ENCODE assay signal across 23 cellular contexts in the genomic region with DNA sequence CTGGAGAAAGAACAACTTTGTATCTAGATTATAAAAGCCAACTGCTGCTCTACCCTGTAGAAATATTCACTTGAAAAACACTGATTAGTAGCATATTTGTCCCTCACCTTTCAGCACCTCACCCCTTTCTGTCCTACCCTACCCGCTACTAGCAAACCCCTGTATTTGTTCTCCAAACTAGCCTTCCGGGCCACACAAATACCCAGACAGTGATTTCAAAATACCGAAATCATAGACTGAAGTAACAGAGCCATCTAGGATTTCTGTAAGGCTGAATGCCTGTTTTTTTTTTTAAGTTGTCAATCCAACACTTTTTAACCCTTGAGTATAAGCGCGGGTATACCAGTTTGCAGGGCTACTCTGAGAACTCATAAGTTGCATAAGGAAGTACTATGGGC. TPM values are rescaled to one million over a fixed set of nuclear protein-coding genes. Genes with fewer than 3 reads are reported as not detected.
"Had no signal": no experiment of that assay in that cellular context is flagged by ENCODE, and none has a peak within 500 bp of the region (broad histone marks: within the 10 kb centered on the region; RNA-seq: fewer than 3 reads in every experiment).

No MANE protein-coding gene starts in this region.

- DNase-seq: activated CD4-positive, alpha-beta T cell treated with anti-CD3 and anti-CD28 coated beads for 48 hours; activated CD4-positive, CD25-positive, alpha-beta regulatory T cell; activated CD8-positive, alpha-beta T cell treated with anti-CD3 and anti-CD28 coated beads for 36 hours; activated naive CD4-positive, alpha-beta T cell treated with Interleukin-2 at 50 U/mL for 16 hours; activated naive CD8-positive, alpha-beta T cell treated with anti-CD3 and anti-CD28 coated beads, Interleukin-2, amount 50 U/mL, for 24 hours; activated T-cell treated with anti-CD3 and anti-CD28 coated beads, Interleukin-2, amount 50 U/mL, for 1 hour; aorta; effector CD8-positive, alpha-beta T cell; esophagus squamous epithelium; hippocampal formation; islet precursor cell; stimulated activated CD4-positive, alpha-beta T cell treated with anti-CD3 and anti-CD28 coated beads, Interleukin-2, amount 100 ng/mL, for 24 hours; stimulated activated naive CD8-positive, alpha-beta T cell treated with anti-CD3 and anti-CD28 coated beads, Interleukin-15, Interleukin-2, amounts not matched to agents 100 U/mL and 50 U/mL, for 24 hours; T-cell had no signal

- H3K36me3 ChIP-seq: esophagus squamous epithelium, ovary, suprapubic skin had no signal

- H3K4me3 ChIP-seq: ovary had no signal

- H3K27ac ChIP-seq: ovary, suprapubic skin had no signal

- H3K4me1 Mint-ChIP-seq: activated naive CD8-positive, alpha-beta T cell treated with anti-CD3 and anti-CD28 coated beads, Interleukin-2, amount 50 U/mL, for 24 hours had no signal

- H3K27me3 ChIP-seq: esophagus squamous epithelium, ovary, suprapubic skin had no signal

- ATAC-seq: activated CD8-positive, alpha-beta T cell treated with anti-CD3 and anti-CD28 coated beads for 36 hours; activated naive CD8-positive, alpha-beta T cell treated with anti-CD3 and anti-CD28 coated beads, Interleukin-2, amount 50 U/mL, for 24 hours; stimulated activated naive CD8-positive, alpha-beta T cell treated with anti-CD3 and anti-CD28 coated beads, Interleukin-15, Interleukin-2, amounts not matched to agents 100 U/mL and 50 U/mL, for 24 hours; T-cell had no signal

- H3K9me3 ChIP-seq: esophagus squamous epithelium, ovary, suprapubic skin had no signal

- H3K27ac Mint-ChIP-seq: activated CD8-positive, alpha-beta T cell treated with anti-CD3 and anti-CD28 coated beads for 36 hours; activated naive CD8-positive, alpha-beta T cell treated with anti-CD3 and anti-CD28 coated beads, Interleukin-2, amount 50 U/mL, for 24 hours; activated T-helper 2 cell treated with anti-CD3 and anti-CD28 coated beads, Interferon-gamma antibody, Interleukin-2, Interleukin-4, amounts not matched to agents 10 μg/mL and 5 μg/mL and 100 μg/mL, durations not matched to agents 14 hours and 24 hours and 36 hours; T-cell; type B pancreatic cell had no signal

- H3K4me3 Mint-ChIP-seq: activated CD8-positive, alpha-beta T cell treated with anti-CD3 and anti-CD28 coated beads for 36 hours; activated naive CD8-positive, alpha-beta T cell treated with anti-CD3 and anti-CD28 coated beads, Interleukin-2, amount 50 U/mL, for 24 hours; neural crest cell; T-cell; type B pancreatic cell had no signal

- H3K9me3 Mint-ChIP-seq: activated CD8-positive, alpha-beta T cell treated with anti-CD3 and anti-CD28 coated beads for 36 hours; activated naive CD8-positive, alpha-beta T cell treated with anti-CD3 and anti-CD28 coated beads, Interleukin-2, amount 50 U/mL, for 24 hours; activated T-helper 2 cell treated with anti-CD3 and anti-CD28 coated beads, Interferon-gamma antibody, Interleukin-2, Interleukin-4, amounts not matched to agents 10 μg/mL and 5 μg/mL and 100 μg/mL, durations not matched to agents 14 hours and 24 hours and 36 hours; neural crest cell; T-cell; type B pancreatic cell had no signal

- H3K36me3 Mint-ChIP-seq: T-cell, type B pancreatic cell had no signal

RNA-seq across cellular contexts. Expression of a gene that starts 0.4 kb away (rescaled TPM):
- total RNA-seq: activated CD8-positive, alpha-beta T cell treated with anti-CD3 and anti-CD28 coated beads for 36 hours; activated T-helper 2 cell treated with anti-CD3 and anti-CD28 coated beads, Interferon-gamma antibody, Interleukin-2, Interleukin-4, amounts not matched to agents 10 μg/mL and 5 μg/mL and 100 μg/mL, durations not matched to agents 14 hours and 24 hours and 36 hours; glomerular endothelial cell; lung microvascular endothelial cell; mononuclear cell; neural crest cell; pulmonary artery endothelial cell; T-cell had no signal
